8 cellular contexts compared by ENCODE assay signal in the genomic region with DNA sequence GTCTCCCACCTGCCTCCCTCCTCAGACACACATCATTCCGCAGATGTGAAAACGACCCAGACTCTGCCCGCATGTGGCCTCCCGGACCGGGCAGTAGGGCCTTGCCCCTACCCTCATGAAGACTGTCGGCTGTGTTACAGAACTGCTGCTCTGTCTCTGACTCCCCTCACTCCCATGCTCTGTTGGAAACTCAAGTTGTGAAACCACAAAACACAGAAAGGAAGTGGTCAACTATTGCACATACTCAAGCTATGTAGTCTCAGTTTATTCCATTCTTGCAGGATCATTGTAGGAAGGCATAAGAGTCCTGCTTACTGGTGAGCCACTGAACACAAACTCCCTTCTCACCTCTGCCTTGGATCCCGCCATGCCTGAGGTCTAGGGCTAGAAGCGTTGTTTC.
DNase-seq lines count a peak whose midpoint lies in the region; ATAC-seq lines count a peak whose summit lies in the region.

No MANE protein-coding gene starts in this region.

- H3K4me1 Mint-ChIP-seq in activated T-helper 17 cell treated with anti-CD3 and anti-CD28 coated beads, Interleukin-2, amount 50 U/mL, for 72 hours = peaks cover 14% of the 10 kb centered on the region

- DNase-seq in stimulated activated CD4-positive, alpha-beta T cell treated with anti-CD3 and anti-CD28 coated beads, Interleukin-15, amount 100 ng/mL, for 24 hours = peak; percentile 16
- DNase-seq in stimulated activated CD4-positive, alpha-beta T cell treated with anti-CD3 and anti-CD28 coated beads, Interleukin-12 subunit alpha, Interleukin-12 subunit beta, amount 100 ng/mL, for 4 hours = no peak
- peak; percentile 78 for DNase-seq in medulla oblongata (ENCODE audit: extremely low spot score)
- no peak for DNase-seq in occipital lobe (lab: John Stamatoyannopoulos, UW)
- no peak for DNase-seq in NCI-H446 treated with DMSO at 0.1 percent for 48 hours (lab: John Stamatoyannopoulos, UW)

- ATAC-seq in HG03520 (IDR thresholded peaks at IDR 0.05; ENCODE audit: unreplicated experiment) (peak; percentile 55), HG03521 (IDR thresholded peaks at IDR 0.05; ENCODE audit: unreplicated experiment) (no peak)
- ATAC-seq in activated T-helper 17 cell treated with anti-CD3 and anti-CD28 coated beads, Interleukin-2, amount 50 U/mL, for 72 hours (replicated peaks) = peak; percentile 92

- peak overlapping the region; percentile 46 for H3K27ac Mint-ChIP-seq in activated T-helper 17 cell treated with anti-CD3 and anti-CD28 coated beads, Interleukin-2, amount 50 U/mL, for 72 hours

- peak overlapping the region; percentile 47 for H3K4me3 Mint-ChIP-seq in activated T-helper 17 cell treated with anti-CD3 and anti-CD28 coated beads, Interleukin-2, amount 50 U/mL, for 72 hours

- no peaks in the 10 kb centered on the region for H3K9me3 Mint-ChIP-seq in activated T-helper 17 cell treated with anti-CD3 and anti-CD28 coated beads, Interleukin-2, amount 50 U/mL, for 72 hours

- H3K36me3 Mint-ChIP-seq in activated T-helper 17 cell treated with anti-CD3 and anti-CD28 coated beads, Interleukin-2, amount 50 U/mL, for 72 hours (ENCODE audit: low read depth) = no peaks in the 10 kb centered on the region

- H3K27me3 Mint-ChIP-seq in activated T-helper 17 cell treated with anti-CD3 and anti-CD28 coated beads, Interleukin-2, amount 50 U/mL, for 72 hours = peaks cover 5% of the 10 kb centered on the region

Comparison
In these comparisons a context has a peak if more than half of its experiments do, and no peak if none do; other contexts are left out.
1. DNase-seq: peak in stimulated activated CD4-positive, alpha-beta T cell treated with anti-CD3 and anti-CD28 coated beads, Interleukin-15, amount 100 ng/mL, for 24 hours (single experiment) and medulla oblongata (single experiment); none in stimulated activated CD4-positive, alpha-beta T cell treated with anti-CD3 and anti-CD28 coated beads, Interleukin-12 subunit alpha, Interleukin-12 subunit beta, amount 100 ng/mL, for 4 hours (single experiment), occipital lobe (single experiment) and NCI-H446 treated with DMSO at 0.1 percent for 48 hours (single experiment).